14 cellular contexts compared by ENCODE assay signal in genomic region chr15:92614301-92614700, GRCh38. TPM values are rescaled to one million over a fixed set of nuclear protein-coding genes. Genes with fewer than 3 reads are reported as not detected.
DNase-seq lines count a peak whose midpoint lies in the region; TF ChIP-seq lines count a peak whose summit lies in the region.
"Had no signal": no experiment of that assay in that cellular context is flagged by ENCODE, and none has a peak within 500 bp of the region (broad histone marks: within the 10 kb centered on the region; RNA-seq: fewer than 3 reads in every experiment).

No MANE protein-coding gene starts in this region.

- H3K36me3 ChIP-seq in hepatocyte (replicated peaks; ENCODE audit: insufficient read depth, low read depth) = no peaks in the 10 kb centered on the region
- H3K36me3 ChIP-seq in prostate gland = no peaks in the 10 kb centered on the region
- H3K36me3 ChIP-seq: SJCRH30 had no signal

- H3K27me3 ChIP-seq in hepatocyte = no peaks in the 10 kb centered on the region
- no peaks in the 10 kb centered on the region for H3K27me3 ChIP-seq in prostate gland (replicated peaks; ENCODE audit: insufficient read depth)
- H3K27me3 ChIP-seq: SJCRH30 had no signal

- no peak overlapping the region for H3K4me2 ChIP-seq in hepatocyte

- no peaks in the 10 kb centered on the region for H3K79me2 ChIP-seq in hepatocyte

- H3K4me3 ChIP-seq in hepatocyte = no peak overlapping the region
- no peak overlapping the region for H3K4me3 ChIP-seq in prostate gland
- H3K4me3 ChIP-seq: SJCRH30 had no signal

- no peak for TF ChIP-seq POLR2A in prostate gland (IDR thresholded peaks at IDR 0.05)

- H3K9me3 ChIP-seq in hepatocyte (ENCODE audit: low read depth) = no peaks in the 10 kb centered on the region
- H3K9me3 ChIP-seq in prostate gland = no peaks in the 10 kb centered on the region
- H3K9me3 ChIP-seq: SJCRH30 had no signal

- intact Hi-C loops in prostate gland (cut with DNase I) = loop anchor here (10.0 kb wide), 2 partner anchors 100 to 190 kb away; no protein-coding TSS in a partner anchor

- H3K27ac ChIP-seq in C4-2B (peak overlapping the region; percentile 85), hepatocyte (peak overlapping the region; percentile 96), prostate gland (peak overlapping the region; percentile 45 to 47)
- H3K27ac ChIP-seq: RWPE1, SJCRH30 had no signal

- peaks cover 32% of the 10 kb centered on the region for H3K4me1 ChIP-seq in hepatocyte (ENCODE audit: insufficient read depth)
- H3K4me1 ChIP-seq in prostate gland (replicated peaks) = peaks cover 31% of the 10 kb centered on the region

- peak; percentile 86 for DNase-seq in NCI-H2029 treated with DMSO at 0.1 percent for 48 hours (lab: John Stamatoyannopoulos, UW)
- no peak for DNase-seq in hepatocyte (ENCODE audit: low spot score)
- peak; percentile 63 for DNase-seq in prostate gland (ENCODE audit: low spot score)
- DNase-seq in activated CD4-positive, alpha-beta T cell treated with anti-CD3 and anti-CD28 coated beads, Interleukin-2, amount 50 U/mL, for 48 hours = no peak
- DNase-seq in DMS79 (lab: John Stamatoyannopoulos, UW) = no peak
- no peak for DNase-seq in NCI-H1105 (lab: John Stamatoyannopoulos, UW)
- DNase-seq: CD8-positive, alpha-beta T cell; EL; NCI-H1417 treated with DMSO at 0.1 percent for 48 hours; NCI-H2227 treated with DMSO at 0.1 percent for 48 hours; NCI-H524 treated with DMSO at 0.1 percent for 48 hours; SJCRH30 had no signal

- H4K20me1 ChIP-seq in hepatocyte (ENCODE audit: insufficient read depth, poor library complexity, severe bottlenecking) = no peaks in the 10 kb centered on the region

- H3K9me2 ChIP-seq in hepatocyte (replicated peaks; ENCODE audit: insufficient read depth) = no peaks in the 10 kb centered on the region

- TF ChIP-seq CTCF in C4-2B (conservative IDR thresholded peaks at IDR 0.05) = no peak
- TF ChIP-seq CTCF in hepatocyte (IDR thresholded peaks at IDR 0.05; ENCODE audit: poor library complexity) = no peak
- TF ChIP-seq CTCF in prostate gland (IDR thresholded peaks at IDR 0.05) = no peak

- H2AFZ ChIP-seq in hepatocyte = no peak overlapping the region

- WGBS in hepatocyte (ENCODE audit: low lambda C conversion rate, missing lambda C conversion rate) = 96% methylated on average over 4 of the region's 4 CpGs
- WGBS in prostate gland = 63% methylated on average over 4 of the region's 4 CpGs

RNA-seq across cellular contexts. Expression of gene FAM174B, which starts 41.3 kb away (rescaled TPM):
- total RNA-seq in hepatocyte (17.0 and 17.8 TPM in 2 replicates), prostate gland (100 to 1,000 TPM in 1 of 2 donors, 10 to 100 TPM in 1; 32.0 to 183 TPM)
- polyA plus RNA-seq in hepatocyte = 29.6 and 34.9 TPM in 2 replicates

Comparison
In these comparisons a context has a peak if more than half of its experiments do, and no peak if none do; other contexts are left out.
1. H3K27ac ChIP-seq: peak in every context shown above with its lines; median percentile 96 in hepatocyte; 85 in C4-2B; 46 in prostate gland.
2. DNase-seq: peak in NCI-H2029 treated with DMSO at 0.1 percent for 48 hours (single experiment) and prostate gland (single experiment); none in hepatocyte (single experiment), activated CD4-positive, alpha-beta T cell treated with anti-CD3 and anti-CD28 coated beads, Interleukin-2, amount 50 U/mL, for 48 hours (0 of 2), DMS79 (single experiment) and NCI-H1105 (single experiment).